Comparison of ENCODE assay signal across 1 cellular context in the genomic region with DNA sequence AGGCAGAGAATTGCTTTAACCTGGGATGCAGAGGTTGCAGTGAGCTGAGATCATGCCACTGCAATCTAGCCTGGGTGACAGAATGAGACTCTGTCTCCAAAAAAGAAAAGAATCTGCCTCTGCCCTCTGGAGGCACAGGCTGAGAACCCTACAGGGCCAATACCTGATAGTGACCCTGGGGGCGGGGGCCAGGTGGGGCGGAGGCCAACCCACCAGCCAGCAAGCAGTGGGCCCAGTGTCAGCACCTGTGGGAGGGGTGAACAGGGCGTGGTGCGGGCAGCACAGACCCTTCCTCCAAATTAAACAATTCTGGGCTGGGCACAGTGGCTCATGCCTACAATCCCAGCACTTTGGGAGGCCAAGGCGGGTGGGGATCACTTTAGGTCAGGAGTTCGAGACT.
TF ChIP-seq lines count a peak whose summit lies in the region.

No MANE protein-coding gene starts in this region.

TF ChIP-seq in GM23338, 12 proteins besides CTCF, POLR2A, EP300 and RAD21:
- TF ChIP-seq NANOG (IDR thresholded peaks at IDR 0.05; ENCODE audit: borderline replicate concordance) = no peak
- TF ChIP-seq EZH2phosphoT487 (IDR thresholded peaks at IDR 0.05; ENCODE audit: unreplicated experiment) = no peak
- TF ChIP-seq, protein P1, sequence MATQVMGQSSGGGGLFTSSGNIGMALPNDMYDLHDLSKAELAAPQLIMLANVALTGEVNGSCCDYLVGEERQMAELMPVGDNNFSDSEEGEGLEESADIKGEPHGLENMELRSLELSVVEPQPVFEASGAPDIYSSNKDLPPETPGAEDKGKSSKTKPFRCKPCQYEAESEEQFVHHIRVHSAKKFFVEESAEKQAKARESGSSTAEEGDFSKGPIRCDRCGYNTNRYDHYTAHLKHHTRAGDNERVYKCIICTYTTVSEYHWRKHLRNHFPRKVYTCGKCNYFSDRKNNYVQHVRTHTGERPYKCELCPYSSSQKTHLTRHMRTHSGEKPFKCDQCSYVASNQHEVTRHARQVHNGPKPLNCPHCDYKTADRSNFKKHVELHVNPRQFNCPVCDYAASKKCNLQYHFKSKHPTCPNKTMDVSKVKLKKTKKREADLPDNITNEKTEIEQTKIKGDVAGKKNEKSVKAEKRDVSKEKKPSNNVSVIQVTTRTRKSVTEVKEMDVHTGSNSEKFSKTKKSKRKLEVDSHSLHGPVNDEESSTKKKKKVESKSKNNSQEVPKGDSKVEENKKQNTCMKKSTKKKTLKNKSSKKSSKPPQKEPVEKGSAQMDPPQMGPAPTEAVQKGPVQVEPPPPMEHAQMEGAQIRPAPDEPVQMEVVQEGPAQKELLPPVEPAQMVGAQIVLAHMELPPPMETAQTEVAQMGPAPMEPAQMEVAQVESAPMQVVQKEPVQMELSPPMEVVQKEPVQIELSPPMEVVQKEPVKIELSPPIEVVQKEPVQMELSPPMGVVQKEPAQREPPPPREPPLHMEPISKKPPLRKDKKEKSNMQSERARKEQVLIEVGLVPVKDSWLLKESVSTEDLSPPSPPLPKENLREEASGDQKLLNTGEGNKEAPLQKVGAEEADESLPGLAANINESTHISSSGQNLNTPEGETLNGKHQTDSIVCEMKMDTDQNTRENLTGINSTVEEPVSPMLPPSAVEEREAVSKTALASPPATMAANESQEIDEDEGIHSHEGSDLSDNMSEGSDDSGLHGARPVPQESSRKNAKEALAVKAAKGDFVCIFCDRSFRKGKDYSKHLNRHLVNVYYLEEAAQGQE (IDR thresholded peaks at IDR 0.05; ENCODE audit: unreplicated experiment) = no peak
- TF ChIP-seq ZNF114 (CRISPR knock-in tag; IDR thresholded peaks at IDR 0.05) = no peak
- TF ChIP-seq ZNF331 (CRISPR knock-in tag; IDR thresholded peaks at IDR 0.05; ENCODE audit: low read depth) = no peak
- TF ChIP-seq POLR2AphosphoS5 (IDR thresholded peaks at IDR 0.05; ENCODE audit: low read depth) = no peak
- no peak for TF ChIP-seq ZNF462 (CRISPR knock-in tag; IDR thresholded peaks at IDR 0.05)
- no peak for TF ChIP-seq ETS1 (IDR thresholded peaks at IDR 0.05)
- no peak for TF ChIP-seq STAT1 (IDR thresholded peaks at IDR 0.05; ENCODE audit: unreplicated experiment)
- no peak for TF ChIP-seq EZH2 (IDR thresholded peaks at IDR 0.05; ENCODE audit: low read depth, unreplicated experiment)
- no peak for TF ChIP-seq CREB1 (CRISPR knock-in tag; IDR thresholded peaks at IDR 0.05; ENCODE audit: low read depth)
- no peak for TF ChIP-seq JUNB (IDR thresholded peaks at IDR 0.05; ENCODE audit: unreplicated experiment)
